In the genomic region with DNA sequence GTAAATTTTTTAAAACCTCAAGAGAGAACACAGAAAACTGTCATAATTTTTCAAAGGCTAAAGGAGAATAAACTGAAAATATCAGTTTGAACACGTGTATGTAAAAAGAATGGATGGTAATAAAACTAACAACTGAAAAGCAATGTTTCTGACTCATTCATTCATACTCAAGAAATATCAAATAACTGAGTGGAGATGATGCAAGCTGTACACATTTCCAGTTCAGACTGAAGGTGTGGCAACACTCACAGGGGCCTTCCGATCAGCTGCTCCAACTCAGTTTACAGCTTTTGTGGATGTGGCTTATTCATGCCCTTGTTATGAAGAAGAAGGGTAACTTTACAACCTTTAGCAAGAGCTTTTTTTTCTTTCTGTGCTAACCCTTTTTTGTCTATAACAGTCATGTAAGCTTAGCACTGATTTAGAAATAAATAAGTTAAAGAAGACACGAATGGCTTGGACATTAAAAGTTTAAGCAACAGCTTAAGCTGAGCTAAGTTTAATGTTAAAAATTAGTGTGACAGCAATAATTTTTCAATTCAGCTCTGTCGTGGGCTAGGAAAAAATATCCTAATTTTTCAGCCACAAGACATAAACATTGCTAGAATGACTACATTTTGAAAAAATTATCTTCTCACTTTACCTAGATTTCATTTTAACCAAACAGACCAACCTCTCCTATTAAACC, we compare ENCODE assay signal across 1 cellular context.
TF ChIP-seq lines count a peak whose summit lies in the region.

No MANE protein-coding gene starts in this region.

TF ChIP-seq in HepG2, 621 proteins besides CTCF, POLR2A, EP300 and RAD21 (continued from another document and continues in another):
- TF ChIP-seq, protein P1, sequence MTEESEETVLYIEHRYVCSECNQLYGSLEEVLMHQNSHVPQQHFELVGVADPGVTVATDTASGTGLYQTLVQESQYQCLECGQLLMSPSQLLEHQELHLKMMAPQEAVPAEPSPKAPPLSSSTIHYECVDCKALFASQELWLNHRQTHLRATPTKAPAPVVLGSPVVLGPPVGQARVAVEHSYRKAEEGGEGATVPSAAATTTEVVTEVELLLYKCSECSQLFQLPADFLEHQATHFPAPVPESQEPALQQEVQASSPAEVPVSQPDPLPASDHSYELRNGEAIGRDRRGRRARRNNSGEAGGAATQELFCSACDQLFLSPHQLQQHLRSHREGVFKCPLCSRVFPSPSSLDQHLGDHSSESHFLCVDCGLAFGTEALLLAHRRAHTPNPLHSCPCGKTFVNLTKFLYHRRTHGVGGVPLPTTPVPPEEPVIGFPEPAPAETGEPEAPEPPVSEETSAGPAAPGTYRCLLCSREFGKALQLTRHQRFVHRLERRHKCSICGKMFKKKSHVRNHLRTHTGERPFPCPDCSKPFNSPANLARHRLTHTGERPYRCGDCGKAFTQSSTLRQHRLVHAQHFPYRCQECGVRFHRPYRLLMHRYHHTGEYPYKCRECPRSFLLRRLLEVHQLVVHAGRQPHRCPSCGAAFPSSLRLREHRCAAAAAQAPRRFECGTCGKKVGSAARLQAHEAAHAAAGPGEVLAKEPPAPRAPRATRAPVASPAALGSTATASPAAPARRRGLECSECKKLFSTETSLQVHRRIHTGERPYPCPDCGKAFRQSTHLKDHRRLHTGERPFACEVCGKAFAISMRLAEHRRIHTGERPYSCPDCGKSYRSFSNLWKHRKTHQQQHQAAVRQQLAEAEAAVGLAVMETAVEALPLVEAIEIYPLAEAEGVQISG (CRISPR knock-in tag; IDR thresholded peaks at IDR 0.05) = peak; percentile 40; the same call in 1 of the 2 replicates
- TF ChIP-seq ZNF563 (CRISPR knock-in tag; IDR thresholded peaks at IDR 0.05) (no peak), ZNF101 (CRISPR knock-in tag; IDR thresholded peaks at IDR 0.05; ENCODE audit: borderline replicate concordance, low read depth) (no peak), SMAD1 (CRISPR knock-in tag; IDR thresholded peaks at IDR 0.05; ENCODE audit: borderline replicate concordance, low read depth) (no peak), NR3C1 (CRISPR knock-in tag; IDR thresholded peaks at IDR 0.05) (no peak), TBX2 (CRISPR knock-in tag; IDR thresholded peaks at IDR 0.05; ENCODE audit: borderline replicate concordance) (peak; percentile 17; the same call in 1 of the 2 replicates), NCOA2 (CRISPR knock-in tag; IDR thresholded peaks at IDR 0.05) (peak; percentile 46; the same call in 1 of the 2 replicates), ZNF335 (CRISPR knock-in tag; IDR thresholded peaks at IDR 0.05) (no peak), KDM4B (CRISPR knock-in tag; IDR thresholded peaks at IDR 0.05) (no peak), ZNF775 (CRISPR knock-in tag; IDR thresholded peaks at IDR 0.05; ENCODE audit: borderline replicate concordance) (no peak), HNRNPLL (IDR thresholded peaks at IDR 0.05; ENCODE audit: low read depth, low read length, poor library complexity, severe bottlenecking) (no peak), SATB2 (CRISPR knock-in tag; IDR thresholded peaks at IDR 0.05) (no peak), SMAD3 (CRISPR knock-in tag; IDR thresholded peaks at IDR 0.05) (peak; percentile 73; the same call in 1 of the 2 replicates), ZFY (CRISPR knock-in tag; IDR thresholded peaks at IDR 0.05) (peak; percentile 54; the same call in 1 of the 2 replicates), HDAC2 (CRISPR knock-in tag; IDR thresholded peaks at IDR 0.05) (peak; percentile 53; the same call in 1 of the 2 replicates), ZFX (CRISPR knock-in tag; IDR thresholded peaks at IDR 0.05; ENCODE audit: low read depth) (peak; percentile 41; the same call in 1 of the 2 replicates), ETV5 (CRISPR knock-in tag; IDR thresholded peaks at IDR 0.05; ENCODE audit: borderline replicate concordance) (peak; percentile 26; the same call in 1 of the 2 replicates), GABPA (IDR thresholded peaks at IDR 0.05; ENCODE audit: low read depth, low read length) (no peak), GABPA (CRISPR knock-in tag; IDR thresholded peaks at IDR 0.05; ENCODE audit: low read depth) (peak; percentile 39; the same call in 1 of the 2 replicates), FOXA1 (IDR thresholded peaks at IDR 0.05) (no peak), FOXA1 (CRISPR knock-in tag; IDR thresholded peaks at IDR 0.05) (0 out of 2 replicates have a peak, but pooled peaks have one; percentile 27), RARA (CRISPR knock-in tag; IDR thresholded peaks at IDR 0.05) (peak; percentile 53), GATA4 (IDR thresholded peaks at IDR 0.05; ENCODE audit: borderline replicate concordance, low read depth) (no peak), ZNF30 (CRISPR knock-in tag; IDR thresholded peaks at IDR 0.05) (no peak), SIX1 (CRISPR knock-in tag; IDR thresholded peaks at IDR 0.05; ENCODE audit: borderline replicate concordance) (peak; percentile 66; the same call in 1 of the 2 replicates), ESRRA (CRISPR knock-in tag; IDR thresholded peaks at IDR 0.05; ENCODE audit: low read depth) (no peak; the same call in 1 of the 2 replicates), CHCHD3 (CRISPR knock-in tag; IDR thresholded peaks at IDR 0.05) (no peak), SSRP1 (CRISPR knock-in tag; IDR thresholded peaks at IDR 0.05) (no peak), ZNF781 (CRISPR knock-in tag; IDR thresholded peaks at IDR 0.05; ENCODE audit: borderline replicate concordance, not compliant biosample characterization) (no peak), ZNF432 (CRISPR knock-in tag; IDR thresholded peaks at IDR 0.05; ENCODE audit: borderline replicate concordance) (no peak), ZNF816 (CRISPR knock-in tag; IDR thresholded peaks at IDR 0.05; ENCODE audit: borderline replicate concordance) (no peak), TRIM24 (CRISPR knock-in tag; IDR thresholded peaks at IDR 0.05) (no peak), GPN1 (CRISPR knock-in tag; IDR thresholded peaks at IDR 0.05; ENCODE audit: borderline replicate concordance) (no peak), NFYB (CRISPR knock-in tag; IDR thresholded peaks at IDR 0.05) (no peak), ZNF619 (CRISPR knock-in tag; IDR thresholded peaks at IDR 0.05) (no peak), ELF3 (CRISPR knock-in tag; IDR thresholded peaks at IDR 0.05) (peak; percentile 62)
- TF ChIP-seq, protein P2, sequence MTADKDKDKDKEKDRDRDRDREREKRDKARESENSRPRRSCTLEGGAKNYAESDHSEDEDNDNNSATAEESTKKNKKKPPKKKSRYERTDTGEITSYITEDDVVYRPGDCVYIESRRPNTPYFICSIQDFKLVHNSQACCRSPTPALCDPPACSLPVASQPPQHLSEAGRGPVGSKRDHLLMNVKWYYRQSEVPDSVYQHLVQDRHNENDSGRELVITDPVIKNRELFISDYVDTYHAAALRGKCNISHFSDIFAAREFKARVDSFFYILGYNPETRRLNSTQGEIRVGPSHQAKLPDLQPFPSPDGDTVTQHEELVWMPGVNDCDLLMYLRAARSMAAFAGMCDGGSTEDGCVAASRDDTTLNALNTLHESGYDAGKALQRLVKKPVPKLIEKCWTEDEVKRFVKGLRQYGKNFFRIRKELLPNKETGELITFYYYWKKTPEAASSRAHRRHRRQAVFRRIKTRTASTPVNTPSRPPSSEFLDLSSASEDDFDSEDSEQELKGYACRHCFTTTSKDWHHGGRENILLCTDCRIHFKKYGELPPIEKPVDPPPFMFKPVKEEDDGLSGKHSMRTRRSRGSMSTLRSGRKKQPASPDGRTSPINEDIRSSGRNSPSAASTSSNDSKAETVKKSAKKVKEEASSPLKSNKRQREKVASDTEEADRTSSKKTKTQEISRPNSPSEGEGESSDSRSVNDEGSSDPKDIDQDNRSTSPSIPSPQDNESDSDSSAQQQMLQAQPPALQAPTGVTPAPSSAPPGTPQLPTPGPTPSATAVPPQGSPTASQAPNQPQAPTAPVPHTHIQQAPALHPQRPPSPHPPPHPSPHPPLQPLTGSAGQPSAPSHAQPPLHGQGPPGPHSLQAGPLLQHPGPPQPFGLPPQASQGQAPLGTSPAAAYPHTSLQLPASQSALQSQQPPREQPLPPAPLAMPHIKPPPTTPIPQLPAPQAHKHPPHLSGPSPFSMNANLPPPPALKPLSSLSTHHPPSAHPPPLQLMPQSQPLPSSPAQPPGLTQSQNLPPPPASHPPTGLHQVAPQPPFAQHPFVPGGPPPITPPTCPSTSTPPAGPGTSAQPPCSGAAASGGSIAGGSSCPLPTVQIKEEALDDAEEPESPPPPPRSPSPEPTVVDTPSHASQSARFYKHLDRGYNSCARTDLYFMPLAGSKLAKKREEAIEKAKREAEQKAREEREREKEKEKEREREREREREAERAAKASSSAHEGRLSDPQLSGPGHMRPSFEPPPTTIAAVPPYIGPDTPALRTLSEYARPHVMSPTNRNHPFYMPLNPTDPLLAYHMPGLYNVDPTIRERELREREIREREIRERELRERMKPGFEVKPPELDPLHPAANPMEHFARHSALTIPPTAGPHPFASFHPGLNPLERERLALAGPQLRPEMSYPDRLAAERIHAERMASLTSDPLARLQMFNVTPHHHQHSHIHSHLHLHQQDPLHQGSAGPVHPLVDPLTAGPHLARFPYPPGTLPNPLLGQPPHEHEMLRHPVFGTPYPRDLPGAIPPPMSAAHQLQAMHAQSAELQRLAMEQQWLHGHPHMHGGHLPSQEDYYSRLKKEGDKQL (CRISPR knock-in tag; IDR thresholded peaks at IDR 0.05; ENCODE audit: low read depth) = no peak
- TF ChIP-seq, protein P3, sequence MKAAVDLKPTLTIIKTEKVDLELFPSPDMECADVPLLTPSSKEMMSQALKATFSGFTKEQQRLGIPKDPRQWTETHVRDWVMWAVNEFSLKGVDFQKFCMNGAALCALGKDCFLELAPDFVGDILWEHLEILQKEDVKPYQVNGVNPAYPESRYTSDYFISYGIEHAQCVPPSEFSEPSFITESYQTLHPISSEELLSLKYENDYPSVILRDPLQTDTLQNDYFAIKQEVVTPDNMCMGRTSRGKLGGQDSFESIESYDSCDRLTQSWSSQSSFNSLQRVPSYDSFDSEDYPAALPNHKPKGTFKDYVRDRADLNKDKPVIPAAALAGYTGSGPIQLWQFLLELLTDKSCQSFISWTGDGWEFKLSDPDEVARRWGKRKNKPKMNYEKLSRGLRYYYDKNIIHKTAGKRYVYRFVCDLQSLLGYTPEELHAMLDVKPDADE (CRISPR knock-in tag; IDR thresholded peaks at IDR 0.05) = no peak
- TF ChIP-seq, protein P4, sequence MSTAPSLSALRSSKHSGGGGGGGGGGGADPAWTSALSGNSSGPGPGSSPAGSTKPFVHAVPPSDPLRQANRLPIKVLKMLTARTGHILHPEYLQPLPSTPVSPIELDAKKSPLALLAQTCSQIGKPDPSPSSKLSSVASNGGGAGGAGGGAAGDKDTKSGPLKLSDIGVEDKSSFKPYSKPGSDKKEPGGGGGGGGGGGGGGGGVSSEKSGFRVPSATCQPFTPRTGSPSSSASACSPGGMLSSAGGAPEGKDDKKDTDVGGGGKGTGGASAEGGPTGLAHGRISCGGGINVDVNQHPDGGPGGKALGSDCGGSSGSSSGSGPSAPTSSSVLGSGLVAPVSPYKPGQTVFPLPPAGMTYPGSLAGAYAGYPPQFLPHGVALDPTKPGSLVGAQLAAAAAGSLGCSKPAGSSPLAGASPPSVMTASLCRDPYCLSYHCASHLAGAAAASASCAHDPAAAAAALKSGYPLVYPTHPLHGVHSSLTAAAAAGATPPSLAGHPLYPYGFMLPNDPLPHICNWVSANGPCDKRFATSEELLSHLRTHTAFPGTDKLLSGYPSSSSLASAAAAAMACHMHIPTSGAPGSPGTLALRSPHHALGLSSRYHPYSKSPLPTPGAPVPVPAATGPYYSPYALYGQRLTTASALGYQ (CRISPR knock-in tag; IDR thresholded peaks at IDR 0.05) = peak; percentile 53; the same call in 1 of the 2 replicates
- TF ChIP-seq, protein P5, sequence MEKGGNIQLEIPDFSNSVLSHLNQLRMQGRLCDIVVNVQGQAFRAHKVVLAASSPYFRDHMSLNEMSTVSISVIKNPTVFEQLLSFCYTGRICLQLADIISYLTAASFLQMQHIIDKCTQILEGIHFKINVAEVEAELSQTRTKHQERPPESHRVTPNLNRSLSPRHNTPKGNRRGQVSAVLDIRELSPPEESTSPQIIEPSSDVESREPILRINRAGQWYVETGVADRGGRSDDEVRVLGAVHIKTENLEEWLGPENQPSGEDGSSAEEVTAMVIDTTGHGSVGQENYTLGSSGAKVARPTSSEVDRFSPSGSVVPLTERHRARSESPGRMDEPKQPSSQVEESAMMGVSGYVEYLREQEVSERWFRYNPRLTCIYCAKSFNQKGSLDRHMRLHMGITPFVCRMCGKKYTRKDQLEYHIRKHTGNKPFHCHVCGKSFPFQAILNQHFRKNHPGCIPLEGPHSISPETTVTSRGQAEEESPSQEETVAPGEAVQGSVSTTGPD (CRISPR knock-in tag; IDR thresholded peaks at IDR 0.05) = no peak
- TF ChIP-seq, protein P6, sequence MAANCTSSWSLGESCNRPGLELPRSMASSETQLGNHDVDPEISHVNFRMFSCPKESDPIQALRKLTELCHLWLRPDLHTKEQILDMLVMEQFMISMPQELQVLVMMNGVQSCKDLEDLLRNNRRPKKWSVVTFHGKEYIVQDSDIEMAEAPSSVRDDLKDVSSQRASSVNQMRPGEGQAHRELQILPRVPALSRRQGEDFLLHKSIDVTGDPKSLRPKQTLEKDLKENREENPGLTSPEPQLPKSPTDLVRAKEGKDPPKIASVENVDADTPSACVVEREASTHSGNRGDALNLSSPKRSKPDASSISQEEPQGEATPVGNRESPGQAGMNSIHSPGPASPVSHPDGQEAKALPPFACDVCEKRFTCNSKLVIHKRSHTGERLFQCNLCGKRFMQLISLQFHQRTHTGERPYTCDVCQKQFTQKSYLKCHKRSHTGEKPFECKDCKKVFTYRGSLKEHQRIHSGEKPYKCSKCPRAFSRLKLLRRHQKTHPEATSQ (CRISPR knock-in tag; IDR thresholded peaks at IDR 0.05; ENCODE audit: borderline replicate concordance) = no peak
- TF ChIP-seq, protein P7, sequence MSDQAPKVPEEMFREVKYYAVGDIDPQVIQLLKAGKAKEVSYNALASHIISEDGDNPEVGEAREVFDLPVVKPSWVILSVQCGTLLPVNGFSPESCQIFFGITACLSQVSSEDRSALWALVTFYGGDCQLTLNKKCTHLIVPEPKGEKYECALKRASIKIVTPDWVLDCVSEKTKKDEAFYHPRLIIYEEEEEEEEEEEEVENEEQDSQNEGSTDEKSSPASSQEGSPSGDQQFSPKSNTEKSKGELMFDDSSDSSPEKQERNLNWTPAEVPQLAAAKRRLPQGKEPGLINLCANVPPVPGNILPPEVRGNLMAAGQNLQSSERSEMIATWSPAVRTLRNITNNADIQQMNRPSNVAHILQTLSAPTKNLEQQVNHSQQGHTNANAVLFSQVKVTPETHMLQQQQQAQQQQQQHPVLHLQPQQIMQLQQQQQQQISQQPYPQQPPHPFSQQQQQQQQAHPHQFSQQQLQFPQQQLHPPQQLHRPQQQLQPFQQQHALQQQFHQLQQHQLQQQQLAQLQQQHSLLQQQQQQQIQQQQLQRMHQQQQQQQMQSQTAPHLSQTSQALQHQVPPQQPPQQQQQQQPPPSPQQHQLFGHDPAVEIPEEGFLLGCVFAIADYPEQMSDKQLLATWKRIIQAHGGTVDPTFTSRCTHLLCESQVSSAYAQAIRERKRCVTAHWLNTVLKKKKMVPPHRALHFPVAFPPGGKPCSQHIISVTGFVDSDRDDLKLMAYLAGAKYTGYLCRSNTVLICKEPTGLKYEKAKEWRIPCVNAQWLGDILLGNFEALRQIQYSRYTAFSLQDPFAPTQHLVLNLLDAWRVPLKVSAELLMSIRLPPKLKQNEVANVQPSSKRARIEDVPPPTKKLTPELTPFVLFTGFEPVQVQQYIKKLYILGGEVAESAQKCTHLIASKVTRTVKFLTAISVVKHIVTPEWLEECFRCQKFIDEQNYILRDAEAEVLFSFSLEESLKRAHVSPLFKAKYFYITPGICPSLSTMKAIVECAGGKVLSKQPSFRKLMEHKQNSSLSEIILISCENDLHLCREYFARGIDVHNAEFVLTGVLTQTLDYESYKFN (CRISPR knock-in tag; conservative IDR thresholded peaks at IDR 0.05) = no peak
